ENCODE assay signal across 38 cellular contexts in the genomic region with DNA sequence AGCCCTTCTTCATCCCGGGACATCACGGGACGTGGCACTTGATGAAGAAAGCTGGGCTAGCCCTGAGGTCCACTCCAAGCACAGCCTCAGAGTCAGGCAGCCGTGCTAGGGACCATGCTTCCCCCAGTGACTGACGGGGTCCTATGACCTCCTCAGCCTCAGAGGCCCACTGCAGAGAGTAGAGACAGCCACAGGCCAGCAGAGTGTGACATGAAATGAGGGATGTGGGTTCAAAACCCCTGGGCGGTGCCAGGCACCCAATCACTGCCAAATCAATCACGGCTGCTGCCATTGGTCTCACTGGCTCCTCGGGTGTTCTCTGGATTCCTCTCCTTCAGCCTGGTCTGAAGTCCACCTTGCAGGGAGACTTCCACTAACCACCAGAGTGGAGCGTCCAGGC.
"Had no signal": no experiment of that assay in that cellular context is flagged by ENCODE, and none has a peak within 500 bp of the region (broad histone marks: within the 10 kb centered on the region; RNA-seq: fewer than 3 reads in every experiment).

No MANE protein-coding gene starts in this region.

- H3K4me3 Mint-ChIP-seq: activated CD4-positive, alpha-beta memory T cell treated with anti-CD3 and anti-CD28 coated beads, Interleukin-2, amount 10 ng/mL, durations not matched to agents 7 days and 5 days; activated CD4-positive, alpha-beta T cell treated with anti-CD3 and anti-CD28 coated beads for 36 hours; activated CD4-positive, alpha-beta T cell treated with anti-CD3 and anti-CD28 coated beads, Interleukin-2, amount 10 ng/mL, durations not matched to agents 7 days and 5 days; activated CD8-positive, alpha-beta memory T cell treated with anti-CD3 and anti-CD28 coated beads, Interleukin-2, amount 10 ng/mL, durations not matched to agents 7 days and 5 days; activated CD8-positive, alpha-beta T cell treated with anti-CD3 and anti-CD28 coated beads, Interleukin-2, amount 10 ng/mL, durations not matched to agents 7 days and 5 days; activated naive CD4-positive, alpha-beta T cell treated with anti-CD3 and anti-CD28 coated beads, Interleukin-2, amount 10 ng/mL, durations not matched to agents 7 days and 5 days; activated naive CD4-positive, alpha-beta T cell treated with anti-CD3 and anti-CD28 coated beads, Interleukin-2, amount 50 U/mL, for 24 hours; activated naive CD8-positive, alpha-beta T cell; activated naive CD8-positive, alpha-beta T cell treated with anti-CD3 and anti-CD28 coated beads, Interleukin-2, amount 10 ng/mL, durations not matched to agents 7 days and 5 days; activated naive CD8-positive, alpha-beta T cell treated with anti-CD3 and anti-CD28 coated beads, Interleukin-2, amount 50 U/mL, for 24 hours; activated T-cell treated with anti-CD3 and anti-CD28 coated beads, Interleukin-2, amount 50 U/mL, for 24 hours; central memory CD8-positive, alpha-beta T cell; T-helper 1 cell treated with Interleukin-12 subunit alpha and Interleukin-12 subunit beta and Interleukin-4 antibody, amounts not matched to agents 30 μg/mL and 1 μg/mL, for 36 hours; T-helper 2 cell treated with Interferon-gamma antibody and Interleukin-4, amounts not matched to agents 5 μg/mL and 100 μg/mL, for 36 hours; WTC11 had no signal

- H3K4me3 ChIP-seq: ascending aorta, breast epithelium had no signal

- H3K27ac Mint-ChIP-seq: activated CD4-positive, alpha-beta memory T cell treated with anti-CD3 and anti-CD28 coated beads, Interleukin-2, amount 10 ng/mL, durations not matched to agents 7 days and 5 days; activated CD4-positive, alpha-beta T cell treated with anti-CD3 and anti-CD28 coated beads for 36 hours; activated CD4-positive, alpha-beta T cell treated with anti-CD3 and anti-CD28 coated beads, Interleukin-2, amount 10 ng/mL, durations not matched to agents 7 days and 5 days; activated CD8-positive, alpha-beta memory T cell treated with anti-CD3 and anti-CD28 coated beads, Interleukin-2, amount 10 ng/mL, durations not matched to agents 7 days and 5 days; activated CD8-positive, alpha-beta T cell treated with anti-CD3 and anti-CD28 coated beads, Interleukin-2, amount 10 ng/mL, durations not matched to agents 7 days and 5 days; activated naive CD4-positive, alpha-beta T cell treated with anti-CD3 and anti-CD28 coated beads, Interleukin-2, amount 10 ng/mL, durations not matched to agents 7 days and 5 days; activated naive CD4-positive, alpha-beta T cell treated with anti-CD3 and anti-CD28 coated beads, Interleukin-2, amount 50 U/mL, for 24 hours; activated naive CD8-positive, alpha-beta T cell; activated naive CD8-positive, alpha-beta T cell treated with anti-CD3 and anti-CD28 coated beads, Interleukin-2, amount 10 ng/mL, durations not matched to agents 7 days and 5 days; activated naive CD8-positive, alpha-beta T cell treated with anti-CD3 and anti-CD28 coated beads, Interleukin-2, amount 50 U/mL, for 24 hours; activated T-cell treated with anti-CD3 and anti-CD28 coated beads, Interleukin-2, amount 50 U/mL, for 24 hours; activated T-helper 2 cell treated with anti-CD3 and anti-CD28 coated beads, Interferon-gamma antibody, Interleukin-2, Interleukin-4, amounts not matched to agents 10 μg/mL and 5 μg/mL and 100 μg/mL, durations not matched to agents 14 hours and 24 hours and 36 hours; T-helper 1 cell treated with Interleukin-12 subunit alpha and Interleukin-12 subunit beta and Interleukin-4 antibody, amounts not matched to agents 30 μg/mL and 1 μg/mL, for 36 hours; T-helper 2 cell treated with Interferon-gamma antibody and Interleukin-4, amounts not matched to agents 5 μg/mL and 100 μg/mL, for 36 hours; WTC11 had no signal

- ATAC-seq: activated CD4-positive, alpha-beta T cell treated with anti-CD3 and anti-CD28 coated beads for 36 hours; activated CD4-positive, CD25-positive, alpha-beta regulatory T cell treated with anti-CD3 and anti-CD28 coated beads, Interleukin-2, amount 50 U/mL, for 24 hours; activated CD8-positive, alpha-beta memory T cell treated with anti-CD3 and anti-CD28 coated beads, Interleukin-2, amount 10 ng/mL, durations not matched to agents 7 days and 5 days; activated CD8-positive, alpha-beta T cell treated with anti-CD3 and anti-CD28 coated beads, Interleukin-2, amount 10 ng/mL, durations not matched to agents 7 days and 5 days; activated naive CD8-positive, alpha-beta T cell treated with anti-CD3 and anti-CD28 coated beads, Interleukin-2, amount 50 U/mL, for 24 hours; WTC11 had no signal

- H3K9me3 Mint-ChIP-seq: activated CD4-positive, alpha-beta memory T cell treated with anti-CD3 and anti-CD28 coated beads, Interleukin-2, amount 10 ng/mL, durations not matched to agents 7 days and 5 days; activated CD4-positive, alpha-beta T cell treated with anti-CD3 and anti-CD28 coated beads, Interleukin-2, amount 10 ng/mL, durations not matched to agents 7 days and 5 days; activated naive CD4-positive, alpha-beta T cell treated with anti-CD3 and anti-CD28 coated beads, Interleukin-2, amount 10 ng/mL, durations not matched to agents 7 days and 5 days; activated naive CD4-positive, alpha-beta T cell treated with anti-CD3 and anti-CD28 coated beads, Interleukin-2, amount 50 U/mL, for 24 hours; activated naive CD8-positive, alpha-beta T cell treated with anti-CD3 and anti-CD28 coated beads, Interleukin-2, amount 10 ng/mL, durations not matched to agents 7 days and 5 days; activated naive CD8-positive, alpha-beta T cell treated with anti-CD3 and anti-CD28 coated beads, Interleukin-2, amount 50 U/mL, for 24 hours; activated T-cell treated with anti-CD3 and anti-CD28 coated beads, Interleukin-2, amount 50 U/mL, for 24 hours; activated T-helper 2 cell treated with anti-CD3 and anti-CD28 coated beads, Interferon-gamma antibody, Interleukin-2, Interleukin-4, amounts not matched to agents 10 μg/mL and 5 μg/mL and 100 μg/mL, durations not matched to agents 14 hours and 24 hours and 36 hours; central memory CD8-positive, alpha-beta T cell; T-helper 1 cell treated with Interleukin-12 subunit alpha and Interleukin-12 subunit beta and Interleukin-4 antibody, amounts not matched to agents 30 μg/mL and 1 μg/mL, for 36 hours; T-helper 2 cell treated with Interferon-gamma antibody and Interleukin-4, amounts not matched to agents 5 μg/mL and 100 μg/mL, for 36 hours; WTC11 had no signal

- H3K36me3 ChIP-seq: ascending aorta, brain microvascular endothelial cell, breast epithelium had no signal

- DNase-seq: activated CD4-positive, alpha-beta memory T cell treated with anti-CD3 and anti-CD28 coated beads, Interleukin-2, amount 10 ng/mL, durations not matched to agents 7 days and 5 days; activated CD4-positive, alpha-beta T cell treated with anti-CD3 and anti-CD28 coated beads for 1 hour; activated CD4-positive, alpha-beta T cell treated with anti-CD3 and anti-CD28 coated beads for 36 hours; activated CD4-positive, alpha-beta T cell treated with anti-CD3 and anti-CD28 coated beads for 48 hours; activated CD4-positive, alpha-beta T cell treated with anti-CD3 and anti-CD28 coated beads, Interleukin-2, amount 10 ng/mL, durations not matched to agents 7 days and 5 days; activated CD4-positive, alpha-beta T cell treated with anti-CD3 and anti-CD28 coated beads, Interleukin-2, amount 50 U/mL, for 48 hours; activated CD4-positive, CD25-positive, alpha-beta regulatory T cell; activated CD8-positive, alpha-beta memory T cell treated with anti-CD3 and anti-CD28 coated beads for 24 hours; activated CD8-positive, alpha-beta memory T cell treated with anti-CD3 and anti-CD28 coated beads, Interleukin-2, amount 10 ng/mL, durations not matched to agents 7 days and 5 days; activated CD8-positive, alpha-beta memory T cell treated with anti-CD3 and anti-CD28 coated beads, Interleukin-2, amount 50 U/mL, for 48 hours; activated CD8-positive, alpha-beta T cell treated with anti-CD3 and anti-CD28 coated beads, Interleukin-2, amount 10 ng/mL, durations not matched to agents 7 days and 5 days; activated effector memory CD4-positive, alpha-beta T cell treated with Interleukin-2 at 50 U/mL for 16 hours; activated gamma-delta T cell; activated naive CD4-positive, alpha-beta T cell treated with anti-CD3 and anti-CD28 coated beads, Interleukin-2, amount 10 ng/mL, durations not matched to agents 7 days and 5 days; activated naive CD4-positive, alpha-beta T cell treated with Interleukin-2 at 50 U/mL for 16 hours; activated naive CD8-positive, alpha-beta T cell treated with anti-CD3 and anti-CD28 coated beads, Interleukin-2, amount 10 ng/mL, durations not matched to agents 7 days and 5 days; activated naive CD8-positive, alpha-beta T cell treated with anti-CD3 and anti-CD28 coated beads, Interleukin-2, amount 50 U/mL, for 24 hours; activated T-cell treated with anti-CD3 and anti-CD28 coated beads, Interleukin-2, amount 50 U/mL, for 24 hours; activated T-cell treated with anti-CD3 and anti-CD28 coated beads, Interleukin-2, amount 50 U/mL, for 48 hours; amygdala; anterior cingulate cortex; brain microvascular endothelial cell; caudate nucleus; cerebellar nuclear complex; T-helper 1 cell; T-helper 2 cell; T-helper 9 cell had no signal

- H3K4me1 ChIP-seq: ascending aorta, breast epithelium had no signal

- H3K36me3 Mint-ChIP-seq: activated CD8-positive, alpha-beta memory T cell treated with anti-CD3 and anti-CD28 coated beads, Interleukin-2, amount 10 ng/mL, durations not matched to agents 7 days and 5 days; activated naive CD4-positive, alpha-beta T cell treated with anti-CD3 and anti-CD28 coated beads, Interleukin-2, amount 10 ng/mL, durations not matched to agents 7 days and 5 days; activated naive CD4-positive, alpha-beta T cell treated with anti-CD3 and anti-CD28 coated beads, Interleukin-2, amount 50 U/mL, for 24 hours; activated naive CD8-positive, alpha-beta T cell; activated naive CD8-positive, alpha-beta T cell treated with anti-CD3 and anti-CD28 coated beads, Interleukin-2, amount 10 ng/mL, durations not matched to agents 7 days and 5 days had no signal

- H3K9me3 ChIP-seq: ascending aorta, breast epithelium had no signal

- H3K27me3 ChIP-seq: ascending aorta, brain microvascular endothelial cell had no signal

- H3K4me1 Mint-ChIP-seq: activated CD4-positive, alpha-beta memory T cell treated with anti-CD3 and anti-CD28 coated beads, Interleukin-2, amount 10 ng/mL, durations not matched to agents 7 days and 5 days; activated CD4-positive, alpha-beta T cell treated with anti-CD3 and anti-CD28 coated beads for 36 hours; activated CD4-positive, alpha-beta T cell treated with anti-CD3 and anti-CD28 coated beads, Interleukin-2, amount 10 ng/mL, durations not matched to agents 7 days and 5 days; activated CD8-positive, alpha-beta memory T cell treated with anti-CD3 and anti-CD28 coated beads, Interleukin-2, amount 10 ng/mL, durations not matched to agents 7 days and 5 days; activated naive CD4-positive, alpha-beta T cell treated with anti-CD3 and anti-CD28 coated beads, Interleukin-2, amount 10 ng/mL, durations not matched to agents 7 days and 5 days; activated naive CD4-positive, alpha-beta T cell treated with anti-CD3 and anti-CD28 coated beads, Interleukin-2, amount 50 U/mL, for 24 hours; activated naive CD8-positive, alpha-beta T cell treated with anti-CD3 and anti-CD28 coated beads, Interleukin-2, amount 10 ng/mL, durations not matched to agents 7 days and 5 days; activated naive CD8-positive, alpha-beta T cell treated with anti-CD3 and anti-CD28 coated beads, Interleukin-2, amount 50 U/mL, for 24 hours; central memory CD8-positive, alpha-beta T cell had no signal

- H3K27ac ChIP-seq: ascending aorta, brain microvascular endothelial cell, breast epithelium, VCaP had no signal

- H3K27me3 Mint-ChIP-seq: activated CD4-positive, alpha-beta memory T cell treated with anti-CD3 and anti-CD28 coated beads, Interleukin-2, amount 10 ng/mL, durations not matched to agents 7 days and 5 days; activated CD4-positive, alpha-beta T cell treated with anti-CD3 and anti-CD28 coated beads for 36 hours; activated CD4-positive, alpha-beta T cell treated with anti-CD3 and anti-CD28 coated beads, Interleukin-2, amount 10 ng/mL, durations not matched to agents 7 days and 5 days; activated CD8-positive, alpha-beta memory T cell treated with anti-CD3 and anti-CD28 coated beads, Interleukin-2, amount 10 ng/mL, durations not matched to agents 7 days and 5 days; activated naive CD4-positive, alpha-beta T cell treated with anti-CD3 and anti-CD28 coated beads, Interleukin-2, amount 10 ng/mL, durations not matched to agents 7 days and 5 days; activated naive CD4-positive, alpha-beta T cell treated with anti-CD3 and anti-CD28 coated beads, Interleukin-2, amount 50 U/mL, for 24 hours; activated naive CD8-positive, alpha-beta T cell; activated naive CD8-positive, alpha-beta T cell treated with anti-CD3 and anti-CD28 coated beads, Interleukin-2, amount 10 ng/mL, durations not matched to agents 7 days and 5 days; activated naive CD8-positive, alpha-beta T cell treated with anti-CD3 and anti-CD28 coated beads, Interleukin-2, amount 50 U/mL, for 24 hours; activated T-cell treated with anti-CD3 and anti-CD28 coated beads, Interleukin-2, amount 50 U/mL, for 24 hours; central memory CD8-positive, alpha-beta T cell had no signal
